ENCODE assay signal across 26 cellular contexts in genomic region chr16:85452364-85453178, GRCh38.
DNase-seq lines count a peak whose midpoint lies in the region; ATAC-seq and TF ChIP-seq lines count a peak whose summit lies in the region.
"Had no signal": no experiment of that assay in that cellular context is flagged by ENCODE, and none has a peak within 500 bp of the region (broad histone marks: within the 10 kb centered on the region; RNA-seq: fewer than 3 reads in every experiment).

No MANE protein-coding gene starts in this region.

- peaks cover 36% of the 10 kb centered on the region for H3K4me1 Mint-ChIP-seq in GM23338
- peaks cover 59% of the 10 kb centered on the region for H3K4me1 Mint-ChIP-seq in nephron progenitor cell

- H3K4me3 Mint-ChIP-seq in GM23338 (no peak overlapping the region), nephron progenitor cell (no peak overlapping the region)
- H3K4me3 Mint-ChIP-seq: activated CD4-positive, alpha-beta memory T cell treated with anti-CD3 and anti-CD28 coated beads, Interleukin-2, amount 10 ng/mL, durations not matched to agents 7 days and 5 days; nephron; stimulated activated memory B cell treated with anti-CD40 and anti-IgM and Interleukin-4, amounts not matched to agents 10 μg/mL and 1 μg/mL and 100 μg/mL, for 72 hours had no signal

- no peaks in the 10 kb centered on the region for H4K20me1 ChIP-seq in BLaER1
- H4K20me1 ChIP-seq in GM23338 (replicated peaks; ENCODE audit: insufficient read depth), result no peaks in the 10 kb centered on the region; the same call in 1 of the 2 replicates

- H3K4me1 ChIP-seq in BLaER1 (peaks cover 100% of the 10 kb centered on the region), GM23338 (ENCODE audit: insufficient read depth) (peaks cover 15% of the 10 kb centered on the region; the same call in 1 of the 2 replicates), mucosa of stomach (ENCODE audit: control insufficient read depth, insufficient read depth, low read length) (peaks cover 35% of the 10 kb centered on the region)

- H2AFZ ChIP-seq in GM23338, result no peak overlapping the region

- H3F3A ChIP-seq in GM23338 (replicated peaks; ENCODE audit: low read depth), result no peaks in the 10 kb centered on the region

- DNase-seq in GM23338 (ENCODE audit: low spot score), result no peak
- DNase-seq in WERI-Rb-1, result no peak
- DNase-seq in nephron progenitor cell, result no peak
- DNase-seq: activated CD4-positive, alpha-beta memory T cell treated with anti-CD3 and anti-CD28 coated beads, Interleukin-2, amount 10 ng/mL, durations not matched to agents 7 days and 5 days; activated CD8-positive, alpha-beta memory T cell treated with anti-CD3 and anti-CD28 coated beads, Interleukin-2, amount 50 U/mL, for 48 hours; activated naive CD4-positive, alpha-beta T cell treated with anti-CD3 and anti-CD28 coated beads, Interleukin-2, amount 50 U/mL, for 16 hours; amniotic stem cell; EL; Karpas-422; left ventricle myocardium superior; midbrain; NCI-H187; NCI-H2171 treated with DMSO at 0.1 percent for 48 hours; sigmoid colon; stimulated activated CD4-positive, alpha-beta T cell treated with anti-CD3 and anti-CD28 coated beads, Interleukin-4, amount 100 ng/mL, for 4 hours; upper lobe of left lung had no signal

- no peaks in the 10 kb centered on the region for H3K36me3 ChIP-seq in BLaER1
- H3K36me3 ChIP-seq in GM23338 (ENCODE audit: insufficient read depth), result no peaks in the 10 kb centered on the region
- peaks cover 8% of the 10 kb centered on the region for H3K36me3 ChIP-seq in WERI-Rb-1
- H3K36me3 ChIP-seq in mucosa of stomach (ENCODE audit: control insufficient read depth, insufficient read depth, low read length), result no peaks in the 10 kb centered on the region
- H3K36me3 ChIP-seq: breast epithelium, sigmoid colon, upper lobe of left lung had no signal

- H3K36me3 Mint-ChIP-seq in GM23338 (ENCODE audit: low read depth) (no peaks in the 10 kb centered on the region), nephron progenitor cell (ENCODE audit: low read depth) (no peaks in the 10 kb centered on the region)
- H3K36me3 Mint-ChIP-seq: stimulated activated memory B cell treated with anti-CD40 and anti-IgM and Interleukin-4, amounts not matched to agents 10 μg/mL and 1 μg/mL and 100 μg/mL, for 72 hours had no signal

- H3K27ac ChIP-seq in BLaER1 (peak overlapping the region; percentile 51), GM23338 (ENCODE audit: low read depth) (no peak overlapping the region), WERI-Rb-1 (peak overlapping the region; percentile 97)
- H3K27ac ChIP-seq: breast epithelium, C4-2B, epithelial cell of prostate, sigmoid colon, upper lobe of left lung had no signal

- peak; percentile 39 to 50; a peak in 3 of 4 replicates for TF ChIP-seq CTCF in GM23338 (conservative IDR thresholded peaks at IDR 0.05; ENCODE audit: low read depth in 2 of 2)
- 0 out of 2 replicates have a peak, but pooled peaks have one; percentile 9 for TF ChIP-seq CTCF in WERI-Rb-1 (IDR thresholded peaks at IDR 0.05; ENCODE audit: low read depth, low read length)
- TF ChIP-seq CTCF in nephron progenitor cell (IDR thresholded peaks at IDR 0.05), result no peak

- peak overlapping the region; percentile 98 for H3K4me2 ChIP-seq in BLaER1
- H3K4me2 ChIP-seq in GM23338, result no peak overlapping the region

- H3K4me3 ChIP-seq in BLaER1 (0 out of 2 replicates have a peak overlapping the region, but pooled peaks have one; percentile 4), GM23338 (no peak overlapping the region), WERI-Rb-1 (ENCODE audit: low read depth, low read length) (peak overlapping the region; percentile 35), mucosa of stomach (ENCODE audit: low read length) (no peak overlapping the region)
- H3K4me3 ChIP-seq: sigmoid colon, upper lobe of left lung had no signal

- peaks cover 31% of the 10 kb centered on the region for H3K27me3 Mint-ChIP-seq in GM23338 (ENCODE audit: insufficient read depth, low read depth, poor library complexity)
- peaks cover 47% of the 10 kb centered on the region for H3K27me3 Mint-ChIP-seq in nephron progenitor cell (ENCODE audit: low read depth, poor library complexity)
- H3K27me3 Mint-ChIP-seq: activated CD4-positive, alpha-beta memory T cell treated with anti-CD3 and anti-CD28 coated beads, Interleukin-2, amount 10 ng/mL, durations not matched to agents 7 days and 5 days had no signal

- ATAC-seq in GM23338, result peak; percentile 7; the same call in 2 of the 3 replicates
- ATAC-seq in HG03439 (IDR thresholded peaks at IDR 0.05; ENCODE audit: unreplicated experiment), result no peak
- ATAC-seq in HG03565 (IDR thresholded peaks at IDR 0.05; ENCODE audit: unreplicated experiment), result no peak
- ATAC-seq: activated CD4-positive, CD25-positive, alpha-beta regulatory T cell treated with anti-CD3 and anti-CD28 coated beads, Interleukin-2, amount 50 U/mL, for 24 hours; left ventricle myocardium superior; stimulated activated memory B cell treated with anti-CD40 and anti-IgM and Interleukin-4, amounts not matched to agents 10 μg/mL and 1 μg/mL and 100 μg/mL, for 72 hours had no signal

- H3K9ac ChIP-seq in BLaER1 (0 out of 2 replicates have a peak overlapping the region, but pooled peaks have one; percentile 23), mucosa of stomach (ENCODE audit: low read length) (peak overlapping the region; percentile 47)

- H3K27me3 ChIP-seq in BLaER1 (no peaks in the 10 kb centered on the region), GM23338 (ENCODE audit: insufficient read depth) (no peaks in the 10 kb centered on the region), WERI-Rb-1 (ENCODE audit: insufficient read depth, low read depth, severe bottlenecking) (no peaks in the 10 kb centered on the region), mucosa of stomach (ENCODE audit: control insufficient read depth, insufficient read depth, low read length) (peaks cover 19% of the 10 kb centered on the region)
- H3K27me3 ChIP-seq: breast epithelium, sigmoid colon, upper lobe of left lung had no signal

- H3K27ac Mint-ChIP-seq in GM23338 (no peak overlapping the region; the same call in 1 of the 2 replicates), nephron progenitor cell (no peak overlapping the region)
- H3K27ac Mint-ChIP-seq: activated CD4-positive, alpha-beta memory T cell treated with anti-CD3 and anti-CD28 coated beads, Interleukin-2, amount 10 ng/mL, durations not matched to agents 7 days and 5 days; nephron; stimulated activated memory B cell treated with anti-CD40 and anti-IgM and Interleukin-4, amounts not matched to agents 10 μg/mL and 1 μg/mL and 100 μg/mL, for 72 hours had no signal

- H3K9me3 ChIP-seq in BLaER1 (no peaks in the 10 kb centered on the region), WERI-Rb-1 (ENCODE audit: severe bottlenecking) (no peaks in the 10 kb centered on the region), mucosa of stomach (ENCODE audit: control insufficient read depth, low read length) (no peaks in the 10 kb centered on the region)
- H3K9me3 ChIP-seq: breast epithelium, sigmoid colon, upper lobe of left lung had no signal

- H3K9me3 Mint-ChIP-seq in GM23338 (no peaks in the 10 kb centered on the region), nephron progenitor cell (no peaks in the 10 kb centered on the region)
- H3K9me3 Mint-ChIP-seq: activated CD4-positive, alpha-beta memory T cell treated with anti-CD3 and anti-CD28 coated beads, Interleukin-2, amount 10 ng/mL, durations not matched to agents 7 days and 5 days; nephron; stimulated activated memory B cell treated with anti-CD40 and anti-IgM and Interleukin-4, amounts not matched to agents 10 μg/mL and 1 μg/mL and 100 μg/mL, for 72 hours had no signal

- H3K9me2 ChIP-seq in GM23338 (ENCODE audit: insufficient read depth), result no peaks in the 10 kb centered on the region

- H3K79me2 ChIP-seq in GM23338 (replicated peaks; ENCODE audit: insufficient read depth), result no peaks in the 10 kb centered on the region

Comparison
In these comparisons a context has a peak if more than half of its experiments do, and no peak if none do; other contexts are left out.
1. H3K4me3 ChIP-seq: peak in BLaER1 (single experiment) and WERI-Rb-1 (single experiment); none in GM23338 (single experiment) and mucosa of stomach (single experiment).